Comparison of ENCODE assay signal across 28 cellular contexts in the genomic region with DNA sequence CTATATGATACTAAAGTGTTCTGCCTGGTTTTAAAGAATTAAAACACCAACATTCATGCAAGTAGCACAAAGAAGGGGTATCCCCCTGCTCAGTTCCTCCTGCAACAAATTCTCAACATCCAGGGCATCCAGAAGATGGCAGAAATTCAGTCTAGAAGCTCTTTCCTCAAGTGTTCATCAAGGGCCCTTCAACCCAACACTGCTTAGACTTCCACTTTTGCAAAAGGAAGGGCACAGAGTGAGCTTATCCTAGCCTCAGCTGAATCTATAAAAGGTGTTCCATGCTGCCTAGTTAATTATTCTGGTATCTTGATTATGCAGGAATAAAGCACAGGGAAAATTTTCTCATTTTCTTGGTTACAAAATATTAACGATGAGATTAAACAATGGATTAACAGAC.
"Had no signal": no experiment of that assay in that cellular context is flagged by ENCODE, and none has a peak within 500 bp of the region (broad histone marks: within the 10 kb centered on the region; RNA-seq: fewer than 3 reads in every experiment).

No MANE protein-coding gene starts in this region.

- H3K4me1 Mint-ChIP-seq: stimulated activated effector memory CD8-positive, alpha-beta T cell treated with anti-CD3 and anti-CD28 coated beads, Interleukin-12 subunit alpha, Interleukin-12 subunit beta, amount 100 ng/mL, for 72 hours; stimulated activated memory B cell treated with anti-CD40 and anti-IgM and Interleukin-4, amounts not matched to agents 10 μg/mL and 1 μg/mL and 100 μg/mL, for 72 hours; stimulated activated naive B cell treated with anti-CD40 and anti-IgM and Interleukin-4, amounts not matched to agents 10 μg/mL and 1 μg/mL and 100 μg/mL, for 72 hours; stimulated activated naive CD8-positive, alpha-beta T cell treated with anti-CD3 and anti-CD28 coated beads, Interleukin-15, amount 100 ng/mL, for 72 hours had no signal

- H3K36me3 Mint-ChIP-seq: stimulated activated effector memory CD8-positive, alpha-beta T cell treated with anti-CD3 and anti-CD28 coated beads, Interleukin-12 subunit alpha, Interleukin-12 subunit beta, amount 100 ng/mL, for 72 hours; stimulated activated memory B cell treated with anti-CD40 and anti-IgM and Interleukin-4, amounts not matched to agents 10 μg/mL and 1 μg/mL and 100 μg/mL, for 72 hours; stimulated activated naive B cell treated with anti-CD40 and anti-IgM and Interleukin-4, amounts not matched to agents 10 μg/mL and 1 μg/mL and 100 μg/mL, for 72 hours; type B pancreatic cell had no signal

- H3K27ac Mint-ChIP-seq: stimulated activated effector memory CD8-positive, alpha-beta T cell treated with anti-CD3 and anti-CD28 coated beads, Interleukin-12 subunit alpha, Interleukin-12 subunit beta, amount 100 ng/mL, for 72 hours; stimulated activated memory B cell treated with anti-CD40 and anti-IgM and Interleukin-4, amounts not matched to agents 10 μg/mL and 1 μg/mL and 100 μg/mL, for 72 hours; stimulated activated naive B cell treated with anti-CD40 and anti-IgM and Interleukin-4, amounts not matched to agents 10 μg/mL and 1 μg/mL and 100 μg/mL, for 72 hours; stimulated activated naive CD8-positive, alpha-beta T cell treated with anti-CD3 and anti-CD28 coated beads, Interleukin-15, amount 100 ng/mL, for 72 hours; stimulated activated naive CD8-positive, alpha-beta T cell treated with anti-CD3 and anti-CD28 coated beads, Interleukin-15, Interleukin-2, amounts not matched to agents 100 ng/mL and 50 ng/mL, for 24 hours; type B pancreatic cell had no signal

- H3K27me3 ChIP-seq: stomach, suprapubic skin, testis, thyroid gland, tibial artery, tibial nerve, transverse colon, upper lobe of left lung, uterus, vagina had no signal

- H3K4me3 Mint-ChIP-seq: stimulated activated effector memory CD8-positive, alpha-beta T cell treated with anti-CD3 and anti-CD28 coated beads, Interleukin-12 subunit alpha, Interleukin-12 subunit beta, amount 100 ng/mL, for 72 hours; stimulated activated memory B cell treated with anti-CD40 and anti-IgM and Interleukin-4, amounts not matched to agents 10 μg/mL and 1 μg/mL and 100 μg/mL, for 72 hours; stimulated activated naive B cell treated with anti-CD40 and anti-IgM and Interleukin-4, amounts not matched to agents 10 μg/mL and 1 μg/mL and 100 μg/mL, for 72 hours; stimulated activated naive CD8-positive, alpha-beta T cell treated with anti-CD3 and anti-CD28 coated beads, Interleukin-15, amount 100 ng/mL, for 72 hours; stimulated activated naive CD8-positive, alpha-beta T cell treated with anti-CD3 and anti-CD28 coated beads, Interleukin-15, Interleukin-2, amounts not matched to agents 100 ng/mL and 50 ng/mL, for 24 hours; type B pancreatic cell had no signal

- H3K9me3 ChIP-seq: stomach, suprapubic skin, testis, thoracic aorta, thyroid gland, tibial artery, tibial nerve, transverse colon, upper lobe of left lung, uterus, vagina had no signal

- FAIRE-seq: urothelium cell line had no signal

- H3K4me3 ChIP-seq: stomach, suprapubic skin, testis, thoracic aorta, thyroid gland, tibial artery, tibial nerve, transverse colon, upper lobe of left lung, uterus, vagina had no signal

- H3K27me3 Mint-ChIP-seq: stimulated activated memory B cell treated with anti-CD40 and anti-IgM and Interleukin-4, amounts not matched to agents 10 μg/mL and 1 μg/mL and 100 μg/mL, for 72 hours; stimulated activated naive CD8-positive, alpha-beta T cell treated with anti-CD3 and anti-CD28 coated beads, Interleukin-15, amount 100 ng/mL, for 72 hours had no signal

- H3K27ac ChIP-seq: stomach, suprapubic skin, testis, thoracic aorta, thyroid gland, tibial artery, tibial nerve, transverse colon, upper lobe of left lung, uterus, vagina had no signal

- H3K4me1 ChIP-seq: stomach, suprapubic skin, testis, thyroid gland, tibial artery, tibial nerve, transverse colon, upper lobe of left lung, uterus, vagina had no signal

- ATAC-seq: stimulated activated effector memory CD8-positive, alpha-beta T cell treated with anti-CD3 and anti-CD28 coated beads, Interleukin-12 subunit alpha, Interleukin-12 subunit beta, amount 100 ng/mL, for 72 hours; stimulated activated memory B cell treated with anti-CD40 and anti-IgM and Interleukin-4, amounts not matched to agents 10 μg/mL and 1 μg/mL and 100 μg/mL, for 72 hours; stimulated activated naive B cell treated with anti-CD40 and anti-IgM and Interleukin-4, amounts not matched to agents 10 μg/mL and 1 μg/mL and 100 μg/mL, for 72 hours; stimulated activated naive CD8-positive, alpha-beta T cell treated with anti-CD3 and anti-CD28 coated beads, Interleukin-15, amount 100 ng/mL, for 72 hours; stimulated activated naive CD8-positive, alpha-beta T cell treated with anti-CD3 and anti-CD28 coated beads, Interleukin-15, Interleukin-2, amounts not matched to agents 100 U/mL and 50 U/mL, for 24 hours had no signal

- H3K36me3 ChIP-seq: stomach, suprapubic skin, thoracic aorta, thyroid gland, tibial artery, tibial nerve, transverse colon, upper lobe of left lung, uterus, vagina had no signal

- H3K9me3 Mint-ChIP-seq: stimulated activated effector memory CD8-positive, alpha-beta T cell treated with anti-CD3 and anti-CD28 coated beads, Interleukin-12 subunit alpha, Interleukin-12 subunit beta, amount 100 ng/mL, for 72 hours; stimulated activated naive B cell treated with anti-CD40 and anti-IgM and Interleukin-4, amounts not matched to agents 10 μg/mL and 1 μg/mL and 100 μg/mL, for 72 hours; stimulated activated naive CD8-positive, alpha-beta T cell treated with anti-CD3 and anti-CD28 coated beads, Interleukin-15, amount 100 ng/mL, for 72 hours; stimulated activated naive CD8-positive, alpha-beta T cell treated with anti-CD3 and anti-CD28 coated beads, Interleukin-15, Interleukin-2, amounts not matched to agents 100 ng/mL and 50 ng/mL, for 24 hours; type B pancreatic cell had no signal

- DNase-seq: stimulated activated CD4-positive, alpha-beta T cell treated with anti-CD3 and anti-CD28 coated beads, Interleukin-2, amount 100 ng/mL, for 48 hours; stimulated activated CD4-positive, alpha-beta T cell treated with anti-CD3 and anti-CD28 coated beads, Interleukin-4, amount 100 ng/mL, for 1 hour; stimulated activated CD4-positive, alpha-beta T cell treated with anti-CD3 and anti-CD28 coated beads, Interleukin-4, amount 100 ng/mL, for 24 hours; stimulated activated CD4-positive, alpha-beta T cell treated with anti-CD3 and anti-CD28 coated beads, Interleukin-4, amount 100 ng/mL, for 4 hours; stimulated activated CD8-positive, alpha-beta memory T cell treated with anti-CD3 and anti-CD28 coated beads, Interleukin-4, amount 100 ng/mL, for 48 hours; stimulated activated naive B cell treated with anti-CD40 and anti-IgM and Interleukin-4, amounts not matched to agents 10 μg/mL and 1 μg/mL and 100 μg/mL, for 72 hours; stimulated activated naive CD4-positive, alpha-beta T cell; stimulated activated naive CD4-positive, alpha-beta T cell treated with Interleukin-2 at 50 U/mL for 16 hours; stimulated activated naive CD8-positive, alpha-beta T cell treated with anti-CD3 and anti-CD28 coated beads, Interleukin-15, amount 100 ng/mL, for 72 hours; stimulated activated naive CD8-positive, alpha-beta T cell treated with anti-CD3 and anti-CD28 coated beads, Interleukin-15, Interleukin-2, amounts not matched to agents 100 U/mL and 50 U/mL, for 24 hours; stomach; substantia nigra; testis; thyroid gland; tibial artery; transverse colon; trophoblast cell; upper lobe of left lung; uterus had no signal
